ENCODE assay signal across 24 cellular contexts in genomic region chr4:7354937-7355336, GRCh38.
"Had no signal": no experiment of that assay in that cellular context is flagged by ENCODE, and none has a peak within 500 bp of the region (broad histone marks: within the 10 kb centered on the region; RNA-seq: fewer than 3 reads in every experiment).

No MANE protein-coding gene starts in this region.

- ATAC-seq: activated CD8-positive, alpha-beta T cell treated with anti-CD3 and anti-CD28 coated beads, Interleukin-2, amount 10 ng/mL, durations not matched to agents 7 days and 5 days; gastrocnemius medialis; left cardiac atrium; natural killer cell; right lobe of liver; stimulated activated effector memory CD8-positive, alpha-beta T cell treated with anti-CD3 and anti-CD28 coated beads, Interleukin-12 subunit alpha, Interleukin-12 subunit beta, amount 100 ng/mL, for 72 hours; stimulated activated naive CD8-positive, alpha-beta T cell treated with anti-CD3 and anti-CD28 coated beads, Interleukin-15, amount 100 ng/mL, for 72 hours had no signal

- H3K36me3 Mint-ChIP-seq: activated naive CD4-positive, alpha-beta T cell treated with anti-CD3 and anti-CD28 coated beads, Interleukin-2, amount 50 U/mL, for 24 hours; brain; natural killer cell; stimulated activated effector memory CD8-positive, alpha-beta T cell treated with anti-CD3 and anti-CD28 coated beads, Interleukin-12 subunit alpha, Interleukin-12 subunit beta, amount 100 ng/mL, for 72 hours had no signal

- H3K79me2 ChIP-seq: parathyroid adenoma had no signal

- H3K4me1 Mint-ChIP-seq: activated naive CD4-positive, alpha-beta T cell treated with anti-CD3 and anti-CD28 coated beads, Interleukin-2, amount 50 U/mL, for 24 hours; natural killer cell; stimulated activated effector memory CD8-positive, alpha-beta T cell treated with anti-CD3 and anti-CD28 coated beads, Interleukin-12 subunit alpha, Interleukin-12 subunit beta, amount 100 ng/mL, for 72 hours; stimulated activated naive CD8-positive, alpha-beta T cell treated with anti-CD3 and anti-CD28 coated beads, Interleukin-15, amount 100 ng/mL, for 72 hours had no signal

- H3K9me3 Mint-ChIP-seq: activated naive CD4-positive, alpha-beta T cell treated with anti-CD3 and anti-CD28 coated beads, Interleukin-2, amount 50 U/mL, for 24 hours; activated T-helper 1 cell treated with anti-CD3 and anti-CD28 coated beads, Interleukin-12 subunit alpha, Interleukin-12 subunit beta, Interleukin-2, Interleukin-4 antibody, amounts not matched to agents 30 ng/mL and 10 ng/mL and 1 ng/mL, durations not matched to agents 14 hours and 24 hours and 36 hours; natural killer cell; stimulated activated effector memory CD8-positive, alpha-beta T cell treated with anti-CD3 and anti-CD28 coated beads, Interleukin-12 subunit alpha, Interleukin-12 subunit beta, amount 100 ng/mL, for 72 hours; stimulated activated naive CD8-positive, alpha-beta T cell treated with anti-CD3 and anti-CD28 coated beads, Interleukin-15, amount 100 ng/mL, for 72 hours had no signal

- H3K36me3 ChIP-seq: esophagus muscularis mucosa, gastrocnemius medialis, neutrophil, right lobe of liver had no signal

- H3K27me3 ChIP-seq: esophagus muscularis mucosa, gastrocnemius medialis, neutrophil, right lobe of liver, testis had no signal

- DNase-seq: activated CD4-positive, alpha-beta T cell treated with anti-CD3 and anti-CD28 coated beads, Interleukin-2, amount 50 U/mL, for 1 hour; activated CD4-positive, CD25-positive, alpha-beta regulatory T cell treated with anti-CD3 and anti-CD28 coated beads, Interleukin-2, amount 50 U/mL, for 72 hours; activated CD8-positive, alpha-beta T cell treated with anti-CD3 and anti-CD28 coated beads, Interleukin-2, amount 10 ng/mL, durations not matched to agents 7 days and 5 days; activated gamma-delta T cell treated with Interleukin-2 at 50 U/mL for 16 hours; gastrocnemius medialis; hypothalamus; left cardiac atrium; midbrain; natural killer cell; right lobe of liver; stimulated activated CD4-positive, alpha-beta T cell treated with anti-CD3 and anti-CD28 coated beads, Interleukin-2, amount 100 ng/mL, for 24 hours; stimulated activated naive CD8-positive, alpha-beta T cell treated with anti-CD3 and anti-CD28 coated beads, Interleukin-15, amount 100 ng/mL, for 72 hours; T-helper 2 cell; testis; trophoblast cell; WERI-Rb-1 had no signal

- H2AFZ ChIP-seq: parathyroid adenoma had no signal

- H3K4me1 ChIP-seq: parathyroid adenoma, right lobe of liver had no signal

- H3K9ac ChIP-seq: parathyroid adenoma had no signal

- H3K9me3 ChIP-seq: esophagus muscularis mucosa, gastrocnemius medialis, neutrophil, right lobe of liver, testis had no signal

- H3K4me3 ChIP-seq: esophagus muscularis mucosa, gastrocnemius medialis, right lobe of liver, skin epidermis, testis had no signal

- H3K4me3 Mint-ChIP-seq: activated CD8-positive, alpha-beta T cell treated with anti-CD3 and anti-CD28 coated beads, Interleukin-2, amount 10 ng/mL, durations not matched to agents 7 days and 5 days; activated naive CD4-positive, alpha-beta T cell treated with anti-CD3 and anti-CD28 coated beads, Interleukin-2, amount 50 U/mL, for 24 hours; activated T-helper 1 cell treated with anti-CD3 and anti-CD28 coated beads, Interleukin-12 subunit alpha, Interleukin-12 subunit beta, Interleukin-2, Interleukin-4 antibody, amounts not matched to agents 30 ng/mL and 10 ng/mL and 1 ng/mL, durations not matched to agents 14 hours and 24 hours and 36 hours; brain; natural killer cell; stimulated activated effector memory CD8-positive, alpha-beta T cell treated with anti-CD3 and anti-CD28 coated beads, Interleukin-12 subunit alpha, Interleukin-12 subunit beta, amount 100 ng/mL, for 72 hours; stimulated activated naive CD8-positive, alpha-beta T cell treated with anti-CD3 and anti-CD28 coated beads, Interleukin-15, amount 100 ng/mL, for 72 hours had no signal

- H3K27ac ChIP-seq: esophagus muscularis mucosa, gastrocnemius medialis, neutrophil, parathyroid adenoma, right lobe of liver, skin epidermis, testis, WERI-Rb-1 had no signal

- H3K27ac Mint-ChIP-seq: activated CD8-positive, alpha-beta T cell treated with anti-CD3 and anti-CD28 coated beads, Interleukin-2, amount 10 ng/mL, durations not matched to agents 7 days and 5 days; activated naive CD4-positive, alpha-beta T cell treated with anti-CD3 and anti-CD28 coated beads, Interleukin-2, amount 50 U/mL, for 24 hours; activated T-helper 1 cell treated with anti-CD3 and anti-CD28 coated beads, Interleukin-12 subunit alpha, Interleukin-12 subunit beta, Interleukin-2, Interleukin-4 antibody, amounts not matched to agents 30 ng/mL and 10 ng/mL and 1 ng/mL, durations not matched to agents 14 hours and 24 hours and 36 hours; natural killer cell; stimulated activated effector memory CD8-positive, alpha-beta T cell treated with anti-CD3 and anti-CD28 coated beads, Interleukin-12 subunit alpha, Interleukin-12 subunit beta, amount 100 ng/mL, for 72 hours; stimulated activated naive CD8-positive, alpha-beta T cell treated with anti-CD3 and anti-CD28 coated beads, Interleukin-15, amount 100 ng/mL, for 72 hours had no signal
